ENCODE assay signal across 10 cellular contexts in genomic region chr12:52147367-52147972, GRCh38. TPM values are rescaled to one million over a fixed set of nuclear protein-coding genes. Genes with fewer than 3 reads are reported as not detected.
DNase-seq lines count a peak whose midpoint lies in the region; ATAC-seq and TF ChIP-seq lines count a peak whose summit lies in the region.
"Had no signal": no experiment of that assay in that cellular context is flagged by ENCODE, and none has a peak within 500 bp of the region (broad histone marks: within the 10 kb centered on the region; RNA-seq: fewer than 3 reads in every experiment).

No MANE protein-coding gene starts in this region.

- TF ChIP-seq POLR2A in NB4 (IDR thresholded peaks at IDR 0.05; ENCODE audit: extremely low read depth, insufficient read length), result no peak

- no peaks in the 10 kb centered on the region for H3K9me3 Mint-ChIP-seq in activated CD4-positive, alpha-beta T cell treated with anti-CD3 and anti-CD28 coated beads for 36 hours (ENCODE audit: low read depth)

- TF ChIP-seq CTCF in AG09319 (IDR thresholded peaks at IDR 0.05; ENCODE audit: low read depth, low read length) (no peak), NB4 (IDR thresholded peaks at IDR 0.05; ENCODE audit: low read depth, low read length) (no peak)

- H3K4me3 ChIP-seq in NB4 (ENCODE audit: low read depth, low read length) (no peak overlapping the region), muscle layer of colon (ENCODE audit: low read depth in 1 of 2, low read length in 2 of 2) (no peak overlapping the region)
- H3K4me3 ChIP-seq: GM12878 had no signal

- H3K36me3 Mint-ChIP-seq in activated CD4-positive, alpha-beta T cell treated with anti-CD3 and anti-CD28 coated beads for 36 hours (ENCODE audit: low read depth), result no peaks in the 10 kb centered on the region

- no peaks in the 10 kb centered on the region for H3K9me3 ChIP-seq in muscle layer of colon (ENCODE audit: low read length)

- H3K36me3 ChIP-seq in muscle layer of colon (ENCODE audit: insufficient read depth, low read length), result no peaks in the 10 kb centered on the region

- peaks cover 21% of the 10 kb centered on the region for H3K4me1 ChIP-seq in muscle layer of colon (ENCODE audit: insufficient read depth, low read length)

- no peak overlapping the region for H3K27ac Mint-ChIP-seq in activated CD4-positive, alpha-beta T cell treated with anti-CD3 and anti-CD28 coated beads for 36 hours

- peaks cover 0 to 4% of the 10 kb centered on the region in 2 donors for H3K27me3 ChIP-seq in muscle layer of colon (ENCODE audit: control insufficient read depth in 1 of 2, insufficient read depth in 2 of 2, low read length in 2 of 2)

- H3K4me1 Mint-ChIP-seq in activated CD4-positive, alpha-beta T cell treated with anti-CD3 and anti-CD28 coated beads for 36 hours, result peaks cover 5% of the 10 kb centered on the region

- ATAC-seq in activated CD4-positive, alpha-beta T cell treated with anti-CD3 and anti-CD28 coated beads for 36 hours, result no peak
- ATAC-seq in GM19351 (IDR thresholded peaks at IDR 0.05; ENCODE audit: unreplicated experiment), result no peak
- no peak for ATAC-seq in HG02678 (IDR thresholded peaks at IDR 0.05; ENCODE audit: unreplicated experiment)
- ATAC-seq: activated CD4-positive, CD25-positive, alpha-beta regulatory T cell treated with anti-CD3 and anti-CD28 coated beads, Interleukin-2, amount 50 U/mL, for 24 hours; GM12878 had no signal

- H3K27me3 Mint-ChIP-seq in activated CD4-positive, alpha-beta T cell treated with anti-CD3 and anti-CD28 coated beads for 36 hours, result no peaks in the 10 kb centered on the region

- no peak overlapping the region for H3K4me3 Mint-ChIP-seq in activated CD4-positive, alpha-beta T cell treated with anti-CD3 and anti-CD28 coated beads for 36 hours

- POLR2A ChIA-PET in activated CD4-positive, alpha-beta T cell treated with anti-CD3 and anti-CD28 coated beads for 36 hours (lab: Charles Lee), result no interaction called here

- H3K27ac ChIP-seq in muscle layer of colon (ENCODE audit: low read depth, low read length), result peak overlapping the region; percentile 17

- CTCF ChIA-PET in activated CD4-positive, alpha-beta T cell treated with anti-CD3 and anti-CD28 coated beads for 36 hours (lab: Charles Lee), result interaction anchor here (1.1 kb wide), 1 partner anchor 131 kb away, joined by 3 read pairs; no protein-coding TSS in a partner anchor

- intact Hi-C loops in activated CD4-positive, alpha-beta T cell treated with anti-CD3 and anti-CD28 coated beads for 36 hours (cut with DNase I, micrococcal nuclease), result no loop called here

- DNase-seq in AG09319 (ENCODE audit: extremely low read depth, low read depth), result peak; percentile 97
- peak; percentile 69 for DNase-seq in NB4 (ENCODE audit: low read depth)
- peak; percentile 75 for DNase-seq in epidermal melanocyte (ENCODE audit: insufficient read length, low spot score)
- DNase-seq in activated CD4-positive, alpha-beta T cell treated with anti-CD3 and anti-CD28 coated beads for 36 hours, result no peak
- no peak for DNase-seq in stimulated activated naive CD4-positive, alpha-beta T cell (lab: John Stamatoyannopoulos, UW)

- H3K9ac ChIP-seq in muscle layer of colon (ENCODE audit: low read length), result no peak overlapping the region

RNA-seq across cellular contexts. Expression of gene KRT80, which starts 44.3 kb away (rescaled TPM):
- total RNA-seq in activated CD4-positive, alpha-beta T cell treated with anti-CD3 and anti-CD28 coated beads for 36 hours, result not detected
- total RNA-seq: GM12878 had no signal

Comparison
In these comparisons a context has a peak if more than half of its experiments do, and no peak if none do; other contexts are left out.
1. DNase-seq: peak in AG09319 (single experiment), NB4 (single experiment) and epidermal melanocyte (single experiment); none in activated CD4-positive, alpha-beta T cell treated with anti-CD3 and anti-CD28 coated beads for 36 hours (single experiment) and stimulated activated naive CD4-positive, alpha-beta T cell (0 of 6).